In genomic region chr1:245550702-245551008, GRCh38 we compare ENCODE assay signal across 1 cellular context.
TF ChIP-seq lines count a peak whose summit lies in the region.

No MANE protein-coding gene starts in this region.

TF ChIP-seq in endothelial cell of umbilical vein, 7 proteins besides CTCF, POLR2A, EP300 and RAD21 (continued from another document):
- no peak for TF ChIP-seq POLR2AphosphoS5 (IDR thresholded peaks at IDR 0.05; ENCODE audit: insufficient read depth, low read depth, low read length)
- TF ChIP-seq GATA2 (IDR thresholded peaks at IDR 0.05; ENCODE audit: insufficient read depth, insufficient read length, low read depth, low read length) = no peak
- TF ChIP-seq MAX (IDR thresholded peaks at IDR 0.05; ENCODE audit: insufficient read depth, insufficient read length) = no peak
